Comparison of ENCODE assay signal across 8 cellular contexts in the genomic region with DNA sequence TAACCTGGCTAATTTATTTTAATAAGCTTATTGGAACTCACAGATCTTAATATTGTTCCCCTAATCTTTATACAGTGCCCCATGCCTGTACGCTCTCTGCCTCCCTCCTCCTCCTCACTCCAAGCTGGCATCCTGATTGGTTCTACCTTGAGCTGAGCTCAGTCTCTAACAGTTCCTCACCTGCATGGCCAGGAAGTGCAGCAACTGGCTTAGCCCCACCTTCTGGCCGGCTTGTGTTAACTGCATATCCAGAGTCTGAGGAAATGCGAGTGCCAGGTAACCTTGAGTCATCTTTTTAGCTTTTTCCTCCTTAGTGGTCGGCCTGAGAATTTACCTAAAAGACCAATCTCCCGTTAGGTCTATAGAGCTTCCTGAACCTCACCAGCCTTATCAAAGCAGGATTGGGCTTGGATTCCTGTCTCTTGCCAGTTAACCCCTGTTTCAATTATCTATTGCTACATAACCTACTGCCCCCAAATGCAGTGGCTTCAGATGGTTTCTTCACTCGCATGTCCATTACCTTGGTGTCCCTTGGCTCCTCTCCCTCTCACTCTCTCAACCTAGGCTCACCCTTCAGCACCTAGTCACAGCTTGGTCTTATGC.
A peak's percentile ranks its signal among the peaks of the same experiment; 100 is the strongest.
DNase-seq lines count a peak whose midpoint lies in the region; ATAC-seq and TF ChIP-seq lines count a peak whose summit lies in the region.

No MANE protein-coding gene starts in this region.

- H3K27me3 ChIP-seq in DOHH2 (ENCODE audit: control insufficient read depth, low read length) (peaks cover 11% of the 10 kb centered on the region), HCT116 (ENCODE audit: insufficient read depth, low read length) (no peaks in the 10 kb centered on the region)

- intact Hi-C loops in HCT116 (cut with micrococcal nuclease) = loop anchor here (2.0 to 5.0 kb wide), 3 partner anchors 90 to 200 kb away; a partner anchor contains a TSS

- ATAC-seq in HCT116 (peak; percentile 100), HG03135 (IDR thresholded peaks at IDR 0.05; ENCODE audit: unreplicated experiment) (no peak)
- ATAC-seq in activated T-cell treated with anti-CD3 and anti-CD28 coated beads, Interleukin-2, amount 50 U/mL, for 72 hours (replicated peaks in 1 of 2) = peak; percentile 83 to 92

- no peaks in the 10 kb centered on the region for H3F3A ChIP-seq in DOHH2 (ENCODE audit: control insufficient read depth, insufficient read depth)

- no peak for TF ChIP-seq POLR2A in HCT116 (IDR thresholded peaks at IDR 0.05; ENCODE audit: borderline replicate concordance, extremely low read depth, insufficient read depth, insufficient read length)

- DNase-seq in HCT116 (ENCODE audit: low read depth, low spot score) = peak; percentile 87
- DNase-seq in NCI-H69 (lab: John Stamatoyannopoulos, UW) = peak; percentile 87
- DNase-seq in activated T-cell treated with anti-CD3 and anti-CD28 coated beads, Interleukin-2, amount 50 U/mL, for 72 hours = peak; percentile 51 to 52
- peak; percentile 82 for DNase-seq in iPS-NIHi11 (ENCODE audit: low spot score)
- peak; percentile 10 to 27 for DNase-seq in stimulated activated CD8-positive, alpha-beta memory T cell treated with anti-CD3 and anti-CD28 coated beads, Interleukin-7, amount 100 ng/mL, for 4 hours (ENCODE audit: low read depth in 2 of 2)
- DNase-seq in hepatic stellate cell (ENCODE audit: low spot score) = no peak

- H2AFZ ChIP-seq in HCT116 (ENCODE audit: low read depth, low read length, poor library complexity, severe bottlenecking) = peak overlapping the region; percentile 75

- POLR2A ChIA-PET in HCT116 (lab: Charles Lee) = interaction anchor here (0.9 to 1.4 kb wide), 3 partner anchors 11 to 217 kb away, joined by 3 to 4 read pairs (median 3); no protein-coding TSS in a partner anchor

- H3K9me2 ChIP-seq in DOHH2 (replicated peaks; ENCODE audit: control insufficient read depth, low read length) (no peaks in the 10 kb centered on the region), HCT116 (ENCODE audit: insufficient read depth) (no peaks in the 10 kb centered on the region)

- H3K27ac ChIP-seq in DOHH2 (ENCODE audit: low read depth, low read length) (no peak overlapping the region), HCT116 (ENCODE audit: low read depth, low read length) (no peak overlapping the region)

- H3K79me2 ChIP-seq in DOHH2 (ENCODE audit: control insufficient read depth, low read length) (no peaks in the 10 kb centered on the region), HCT116 (ENCODE audit: insufficient read depth, low read length) (no peaks in the 10 kb centered on the region)

- CTCF ChIA-PET in HCT116 (lab: Charles Lee) = interaction anchor here (0.5 to 3.7 kb wide), 23 partner anchors 8 to 499 kb away, joined by 3 to 19 read pairs (median 4); no protein-coding TSS in a partner anchor

- H3K4me2 ChIP-seq in DOHH2 (ENCODE audit: low read length) (no peak overlapping the region), HCT116 (ENCODE audit: low read length) (peak overlapping the region; percentile 27)

- H3K4me3 ChIP-seq in DOHH2 (ENCODE audit: low read length) = no peak overlapping the region
- H3K4me3 ChIP-seq in HCT116 (replicated peaks in 1 of 2; ENCODE audit: low read depth in 1 of 2, low read length in 2 of 2) = peak overlapping the region in 1 of 2 experiments; percentile 0; a peak in 1 of 4 replicates

- peaks cover 8% of the 10 kb centered on the region for H3K4me1 Mint-ChIP-seq in activated T-cell treated with anti-CD3 and anti-CD28 coated beads, Interleukin-2, amount 50 U/mL, for 72 hours (ENCODE audit: low read depth)

- RAD21 ChIA-PET in HCT116 (lab: Charles Lee; ENCODE audit: low non-redundant PET in 1 of 2, low total read pairs in 2 of 2, uncharacterized antibody in 2 of 2, unreplicated experiment in 2 of 2) = interaction anchor here (0.7 to 1.5 kb wide), 5 partner anchors 9 to 218 kb away, joined by 3 to 4 read pairs (median 3); no protein-coding TSS in a partner anchor

- H3K9me3 Mint-ChIP-seq in activated T-cell treated with anti-CD3 and anti-CD28 coated beads, Interleukin-2, amount 50 U/mL, for 72 hours = peaks cover 0 to 1% of the 10 kb centered on the region in 2 donors

- TF ChIP-seq CTCF in DOHH2 (IDR thresholded peaks at IDR 0.05; ENCODE audit: low read depth, low read length, poor library complexity, severe bottlenecking) = peak; percentile 54
- TF ChIP-seq CTCF in HCT116 (IDR thresholded peaks at IDR 0.05 in 2 of 3, conservative IDR thresholded peaks at IDR 0.05 in 1 of 3; ENCODE audit: borderline replicate concordance in 1 of 3, insufficient read depth in 1 of 3, low read depth in 2 of 3, low read length in 2 of 3) = peak; percentile 74 to 83 (median 78); a peak in 5 of 6 replicates

- no TSS peak for BruUV-seq in HCT116 (replicated peaks; lab: Mats Ljungman, UMichigan)

- peak; percentile 91 for TF ChIP-seq RAD21 in HCT116 (IDR thresholded peaks at IDR 0.05; ENCODE audit: low read depth)

- H3K4me3 Mint-ChIP-seq in activated T-cell treated with anti-CD3 and anti-CD28 coated beads, Interleukin-2, amount 50 U/mL, for 72 hours = no peak overlapping the region

- peaks cover 18% of the 10 kb centered on the region for H3K27me3 Mint-ChIP-seq in activated T-cell treated with anti-CD3 and anti-CD28 coated beads, Interleukin-2, amount 50 U/mL, for 72 hours (ENCODE audit: low read depth)

- no peaks in the 10 kb centered on the region for H3K4me1 ChIP-seq in DOHH2 (ENCODE audit: control insufficient read depth, low read length)
- peaks cover 0 to 17% of the 10 kb centered on the region in 2 experiments; a peak in 2 of 4 replicates for H3K4me1 ChIP-seq in HCT116 (ENCODE audit: control insufficient read depth in 1 of 2, insufficient read depth in 2 of 2, low read length in 2 of 2)

- peaks cover 0 to 1% of the 10 kb centered on the region in 2 donors for H3K36me3 Mint-ChIP-seq in activated T-cell treated with anti-CD3 and anti-CD28 coated beads, Interleukin-2, amount 50 U/mL, for 72 hours (ENCODE audit: insufficient read depth in 2 of 2)

- H3K9ac ChIP-seq in HCT116 (ENCODE audit: low read length) = no peak overlapping the region

- H4K20me1 ChIP-seq in DOHH2 (ENCODE audit: control insufficient read depth, insufficient read depth, low read depth, low read length) = no peaks in the 10 kb centered on the region
- H4K20me1 ChIP-seq in HCT116 (ENCODE audit: insufficient read depth) = no peaks in the 10 kb centered on the region

- no peaks in the 10 kb centered on the region for H3K36me3 ChIP-seq in DOHH2 (ENCODE audit: control insufficient read depth, low read length)
- H3K36me3 ChIP-seq in HCT116 (ENCODE audit: control insufficient read depth in 1 of 2, insufficient read depth in 2 of 2, low read length in 2 of 2) = no peaks in the 10 kb centered on the region

- no peak overlapping the region for H3K27ac Mint-ChIP-seq in activated T-cell treated with anti-CD3 and anti-CD28 coated beads, Interleukin-2, amount 50 U/mL, for 72 hours

- no peaks in the 10 kb centered on the region for H3K9me3 ChIP-seq in DOHH2 (ENCODE audit: control insufficient read depth, insufficient read depth, low read length)
- H3K9me3 ChIP-seq in HCT116 (ENCODE audit: control insufficient read depth in 1 of 2, insufficient read depth in 1 of 2, low read depth in 1 of 2, low read length in 2 of 2) = no peaks in the 10 kb centered on the region

TF ChIP-seq in HCT116, 20 proteins besides CTCF, POLR2A, EP300 and RAD21:
- peak; percentile 93 for TF ChIP-seq CBX3 (IDR thresholded peaks at IDR 0.05; ENCODE audit: low read depth)
- no peak for TF ChIP-seq FOSL1 (IDR thresholded peaks at IDR 0.05; ENCODE audit: low read depth)
- TF ChIP-seq, protein P1, sequence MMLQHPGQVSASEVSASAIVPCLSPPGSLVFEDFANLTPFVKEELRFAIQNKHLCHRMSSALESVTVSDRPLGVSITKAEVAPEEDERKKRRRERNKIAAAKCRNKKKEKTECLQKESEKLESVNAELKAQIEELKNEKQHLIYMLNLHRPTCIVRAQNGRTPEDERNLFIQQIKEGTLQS (IDR thresholded peaks at IDR 0.05) = no peak
- TF ChIP-seq, protein P2, sequence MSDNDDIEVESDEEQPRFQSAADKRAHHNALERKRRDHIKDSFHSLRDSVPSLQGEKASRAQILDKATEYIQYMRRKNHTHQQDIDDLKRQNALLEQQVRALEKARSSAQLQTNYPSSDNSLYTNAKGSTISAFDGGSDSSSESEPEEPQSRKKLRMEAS (IDR thresholded peaks at IDR 0.05) = no peak
- no peak for TF ChIP-seq SRF (IDR thresholded peaks at IDR 0.05; ENCODE audit: low read depth)
- TF ChIP-seq, protein P3, sequence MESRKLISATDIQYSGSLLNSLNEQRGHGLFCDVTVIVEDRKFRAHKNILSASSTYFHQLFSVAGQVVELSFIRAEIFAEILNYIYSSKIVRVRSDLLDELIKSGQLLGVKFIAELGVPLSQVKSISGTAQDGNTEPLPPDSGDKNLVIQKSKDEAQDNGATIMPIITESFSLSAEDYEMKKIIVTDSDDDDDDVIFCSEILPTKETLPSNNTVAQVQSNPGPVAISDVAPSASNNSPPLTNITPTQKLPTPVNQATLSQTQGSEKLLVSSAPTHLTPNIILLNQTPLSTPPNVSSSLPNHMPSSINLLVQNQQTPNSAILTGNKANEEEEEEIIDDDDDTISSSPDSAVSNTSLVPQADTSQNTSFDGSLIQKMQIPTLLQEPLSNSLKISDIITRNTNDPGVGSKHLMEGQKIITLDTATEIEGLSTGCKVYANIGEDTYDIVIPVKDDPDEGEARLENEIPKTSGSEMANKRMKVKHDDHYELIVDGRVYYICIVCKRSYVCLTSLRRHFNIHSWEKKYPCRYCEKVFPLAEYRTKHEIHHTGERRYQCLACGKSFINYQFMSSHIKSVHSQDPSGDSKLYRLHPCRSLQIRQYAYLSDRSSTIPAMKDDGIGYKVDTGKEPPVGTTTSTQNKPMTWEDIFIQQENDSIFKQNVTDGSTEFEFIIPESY (IDR thresholded peaks at IDR 0.05; ENCODE audit: extremely low read depth, insufficient replicate concordance, low read length) = peak; percentile 10
- no peak for TF ChIP-seq ZFX (IDR thresholded peaks at IDR 0.05)
- TF ChIP-seq YY1 (IDR thresholded peaks at IDR 0.05; ENCODE audit: extremely low read depth, insufficient replicate concordance, low read depth, low read length) = no peak
- TF ChIP-seq EGR1 (IDR thresholded peaks at IDR 0.05; ENCODE audit: low read depth) = no peak
- TF ChIP-seq ELF1 (IDR thresholded peaks at IDR 0.05; ENCODE audit: borderline replicate concordance, low read depth) = peak; percentile 54
